In genomic region chr17:29160253-29160652, GRCh38 we compare ENCODE assay signal across 1 cellular context.
TF ChIP-seq lines count a peak whose summit lies in the region.

No MANE protein-coding gene starts in this region.

TF ChIP-seq in HEK293, 187 proteins besides CTCF, POLR2A, EP300 and RAD21:
- TF ChIP-seq ZNF837 (tag by site-specific recombination; IDR thresholded peaks at IDR 0.05) (no peak), INSM2 (tag by site-specific recombination; IDR thresholded peaks at IDR 0.05) (no peak), MZF1 (tag by site-specific recombination; IDR thresholded peaks at IDR 0.05; ENCODE audit: borderline replicate concordance) (no peak), GLIS1 (tag by site-specific recombination; IDR thresholded peaks at IDR 0.05) (peak; percentile 86)
